1 cellular context compared by ENCODE assay signal in genomic region chr7:148464932-148465331, GRCh38.
TF ChIP-seq lines count a peak whose summit lies in the region.

No MANE protein-coding gene starts in this region.

TF ChIP-seq in K562, 482 proteins besides CTCF, POLR2A, EP300 and RAD21 (continued from another document):
- TF ChIP-seq ZBTB9 (CRISPR knock-in tag; IDR thresholded peaks at IDR 0.05) (no peak), ZBTB43 (CRISPR knock-in tag; IDR thresholded peaks at IDR 0.05) (no peak), ZNF24 (IDR thresholded peaks at IDR 0.05) (no peak), GATAD2A (IDR thresholded peaks at IDR 0.05) (no peak), MEIS2 (IDR thresholded peaks at IDR 0.05; ENCODE audit: partially characterized antibody) (peak; percentile 4), MAFG (tag; conservative IDR thresholded peaks at IDR 0.05) (no peak), ZBTB12 (CRISPR knock-in tag; IDR thresholded peaks at IDR 0.05) (no peak), ZNF407 (IDR thresholded peaks at IDR 0.05; ENCODE audit: low read depth) (no peak), E2F8 (IDR thresholded peaks at IDR 0.05; ENCODE audit: low read depth, partially characterized antibody) (no peak), YBX1 (IDR thresholded peaks at IDR 0.05) (no peak), PKNOX1 (IDR thresholded peaks at IDR 0.05) (peak; percentile 84), ATF3 (IDR thresholded peaks at IDR 0.05) (peak; percentile 57; the same call in 1 of the 2 replicates), ATF3 (CRISPR knock-in tag; conservative IDR thresholded peaks at IDR 0.05) (no peak), EGR1 (conservative IDR thresholded peaks at IDR 0.05) (peak; percentile 45)
